ENCODE assay signal across 8 cellular contexts in the genomic region with DNA sequence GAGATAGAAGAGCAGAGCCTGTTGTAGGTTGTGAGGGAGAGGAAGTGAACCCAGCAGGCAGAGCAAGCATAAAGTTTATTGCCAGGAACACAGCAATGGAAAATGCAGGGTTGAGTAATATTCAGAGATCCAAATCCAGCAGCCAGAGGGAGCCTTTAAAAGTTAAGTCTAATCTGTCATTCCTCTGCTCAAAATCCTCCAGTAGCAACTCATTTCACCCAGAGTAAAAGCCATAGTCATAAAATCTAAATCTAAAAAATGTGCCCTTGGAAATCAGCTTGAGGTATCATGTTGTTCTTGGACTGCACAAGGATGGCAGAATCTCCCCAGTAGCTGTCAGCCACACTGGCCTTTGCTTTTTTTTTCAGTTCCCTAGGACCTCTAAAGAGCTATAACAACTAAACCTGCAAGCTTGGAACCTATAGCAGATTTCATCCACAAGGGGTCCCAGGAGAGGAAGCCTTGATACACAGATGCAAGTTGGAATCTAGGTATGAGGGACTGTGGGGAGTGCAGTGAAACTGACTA.
DNase-seq lines count a peak whose midpoint lies in the region; ATAC-seq and TF ChIP-seq lines count a peak whose summit lies in the region.

No MANE protein-coding gene starts in this region.

- H3K27ac ChIP-seq in C4-2B: no peak overlapping the region
- no peak overlapping the region for H3K27ac ChIP-seq in esophagus squamous epithelium

- H3K4me3 ChIP-seq in esophagus squamous epithelium: no peak overlapping the region

- H3K27me3 ChIP-seq in esophagus squamous epithelium: peaks cover 0 to 3% (median 0%) of the 10 kb centered on the region in 4 donors

- H3K9me3 ChIP-seq in esophagus squamous epithelium: no peaks in the 10 kb centered on the region

- intact Hi-C loops in esophagus squamous epithelium (cut with DNase I): no loop called here

- H3K4me1 ChIP-seq in esophagus squamous epithelium: no peaks in the 10 kb centered on the region

- TF ChIP-seq CTCF in C4-2B (conservative IDR thresholded peaks at IDR 0.05) (peak; percentile 65), GM20000 (IDR thresholded peaks at IDR 0.05; ENCODE audit: extremely low read depth, missing control alignments) (peak; percentile 5), esophagus squamous epithelium (IDR thresholded peaks at IDR 0.05) (peak in 5 of 6 experiments; percentile 17 to 44 (median 21))

- ATAC-seq in HG03460 (IDR thresholded peaks at IDR 0.05; ENCODE audit: unreplicated experiment): no peak
- no peak for ATAC-seq in HG03045 (IDR thresholded peaks at IDR 0.05; ENCODE audit: unreplicated experiment)

- no peaks in the 10 kb centered on the region for H3K36me3 ChIP-seq in esophagus squamous epithelium

- DNase-seq in GM20000 (ENCODE audit: low spot score): peak; percentile 36
- peak; percentile 73 for DNase-seq in NAMALWA (ENCODE audit: low spot score)
- no peak for DNase-seq in esophagus squamous epithelium (lab: John Stamatoyannopoulos, UW)
- DNase-seq in non-pigmented ciliary epithelial cell (ENCODE audit: low read depth): peak; percentile 45
- no peak for DNase-seq in NCI-H1417 treated with DMSO at 0.1 percent for 48 hours (lab: John Stamatoyannopoulos, UW)

- no peak for TF ChIP-seq POLR2A in esophagus squamous epithelium (IDR thresholded peaks at IDR 0.05)

Comparison
In these comparisons a context has a peak if more than half of its experiments do, and no peak if none do; other contexts are left out.
1. CTCF ChIP-seq: peak in every context shown above with its lines; median percentile 65 in C4-2B; 21 in esophagus squamous epithelium; 5 in GM20000.
2. DNase-seq: peak in GM20000 (single experiment), NAMALWA (single experiment) and non-pigmented ciliary epithelial cell (single experiment); none in esophagus squamous epithelium (single experiment) and NCI-H1417 treated with DMSO at 0.1 percent for 48 hours (single experiment).